Comparison of ENCODE assay signal across 1 cellular context in genomic region chr16:30166202-30166902, GRCh38.
TF ChIP-seq lines count a peak whose summit lies in the region.

No MANE protein-coding gene starts in this region.

TF ChIP-seq in K562, 482 proteins besides CTCF, POLR2A, EP300 and RAD21:
- no peak for TF ChIP-seq CREB1 (IDR thresholded peaks at IDR 0.05)
- TF ChIP-seq CREB1 (CRISPR knock-in tag; IDR thresholded peaks at IDR 0.05), result no peak
- no peak for TF ChIP-seq ZNF311 (CRISPR knock-in tag; IDR thresholded peaks at IDR 0.05)
- TF ChIP-seq IRF1 (CRISPR knock-in tag; IDR thresholded peaks at IDR 0.05; ENCODE audit: borderline replicate concordance), result no peak
- no peak for TF ChIP-seq ELK1 (CRISPR knock-in tag; IDR thresholded peaks at IDR 0.05)
- TF ChIP-seq ZNF347 (CRISPR knock-in tag; IDR thresholded peaks at IDR 0.05; ENCODE audit: low read depth), result no peak
- 0 out of 2 replicates have a peak, but pooled peaks have one; percentile 48 for TF ChIP-seq SMARCA5 (IDR thresholded peaks at IDR 0.05)
- no peak for TF ChIP-seq VEZF1 (CRISPR knock-in tag; IDR thresholded peaks at IDR 0.05)
- TF ChIP-seq FOXK1 (CRISPR knock-in tag; IDR thresholded peaks at IDR 0.05; ENCODE audit: borderline replicate concordance), result no peak
- TF ChIP-seq NFE2 (IDR thresholded peaks at IDR 0.05; ENCODE audit: low read depth), result no peak
- TF ChIP-seq GABPA (tag; conservative IDR thresholded peaks at IDR 0.05; ENCODE audit: low read depth), result no peak
- TF ChIP-seq ZNF644 (tag; IDR thresholded peaks at IDR 0.05; ENCODE audit: low read depth), result no peak
- no peak for TF ChIP-seq MBD2 (IDR thresholded peaks at IDR 0.05; ENCODE audit: borderline replicate concordance, low read depth)
- no peak for TF ChIP-seq PHF20 (IDR thresholded peaks at IDR 0.05; ENCODE audit: partially characterized antibody)
- no peak for TF ChIP-seq ZNF655 (CRISPR knock-in tag; IDR thresholded peaks at IDR 0.05)
- no peak for TF ChIP-seq PTRF (tag; IDR thresholded peaks at IDR 0.05)
- TF ChIP-seq POLR2AphosphoS2 (IDR thresholded peaks at IDR 0.05; ENCODE audit: low read length), result no peak
- no peak for TF ChIP-seq RUNX1 (IDR thresholded peaks at IDR 0.05; ENCODE audit: low read depth)
- no peak for TF ChIP-seq ZFP36 (IDR thresholded peaks at IDR 0.05; ENCODE audit: low read depth, low read length, partially characterized antibody)
- no peak for TF ChIP-seq KAT8 (IDR thresholded peaks at IDR 0.05; ENCODE audit: low read depth)
- no peak for TF ChIP-seq ADNP (tag; IDR thresholded peaks at IDR 0.05)
- TF ChIP-seq DLX4 (CRISPR knock-in tag; IDR thresholded peaks at IDR 0.05), result no peak
- TF ChIP-seq, protein P1, sequence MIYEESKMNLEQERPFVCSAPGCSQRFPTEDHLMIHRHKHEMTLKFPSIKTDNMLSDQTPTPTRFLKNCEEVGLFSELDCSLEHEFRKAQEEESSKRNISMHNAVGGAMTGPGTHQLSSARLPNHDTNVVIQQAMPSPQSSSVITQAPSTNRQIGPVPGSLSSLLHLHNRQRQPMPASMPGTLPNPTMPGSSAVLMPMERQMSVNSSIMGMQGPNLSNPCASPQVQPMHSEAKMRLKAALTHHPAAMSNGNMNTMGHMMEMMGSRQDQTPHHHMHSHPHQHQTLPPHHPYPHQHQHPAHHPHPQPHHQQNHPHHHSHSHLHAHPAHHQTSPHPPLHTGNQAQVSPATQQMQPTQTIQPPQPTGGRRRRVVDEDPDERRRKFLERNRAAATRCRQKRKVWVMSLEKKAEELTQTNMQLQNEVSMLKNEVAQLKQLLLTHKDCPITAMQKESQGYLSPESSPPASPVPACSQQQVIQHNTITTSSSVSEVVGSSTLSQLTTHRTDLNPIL (CRISPR knock-in tag; IDR thresholded peaks at IDR 0.05), result no peak
- TF ChIP-seq E2F8 (IDR thresholded peaks at IDR 0.05; ENCODE audit: low read depth, partially characterized antibody), result no peak
- TF ChIP-seq, protein P2, sequence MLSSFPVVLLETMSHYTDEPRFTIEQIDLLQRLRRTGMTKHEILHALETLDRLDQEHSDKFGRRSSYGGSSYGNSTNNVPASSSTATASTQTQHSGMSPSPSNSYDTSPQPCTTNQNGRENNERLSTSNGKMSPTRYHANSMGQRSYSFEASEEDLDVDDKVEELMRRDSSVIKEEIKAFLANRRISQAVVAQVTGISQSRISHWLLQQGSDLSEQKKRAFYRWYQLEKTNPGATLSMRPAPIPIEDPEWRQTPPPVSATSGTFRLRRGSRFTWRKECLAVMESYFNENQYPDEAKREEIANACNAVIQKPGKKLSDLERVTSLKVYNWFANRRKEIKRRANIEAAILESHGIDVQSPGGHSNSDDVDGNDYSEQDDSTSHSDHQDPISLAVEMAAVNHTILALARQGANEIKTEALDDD (IDR thresholded peaks at IDR 0.05), result no peak
- no peak for TF ChIP-seq HNRNPK (IDR thresholded peaks at IDR 0.05; ENCODE audit: low read depth, low read length, poor library complexity, severe bottlenecking)
- peak; percentile 44; the same call in 1 of the 2 replicates for TF ChIP-seq SMARCE1 (IDR thresholded peaks at IDR 0.05)
- no peak for TF ChIP-seq ZBTB11 (CRISPR knock-in tag; IDR thresholded peaks at IDR 0.05)
- TF ChIP-seq DDX20 (tag; IDR thresholded peaks at IDR 0.05; ENCODE audit: low read depth), result no peak
- no peak for TF ChIP-seq PREB (CRISPR knock-in tag; IDR thresholded peaks at IDR 0.05)
- no peak for TF ChIP-seq YY1 (IDR thresholded peaks at IDR 0.05; ENCODE audit: borderline replicate concordance in 1 of 3, control insufficient read depth in 1 of 3, extremely low read depth in 1 of 3, insufficient read depth in 3 of 3, insufficient read length in 1 of 3, insufficient replicate concordance in 2 of 3, low read depth in 1 of 3, low read length in 2 of 3)
- TF ChIP-seq, protein P3, sequence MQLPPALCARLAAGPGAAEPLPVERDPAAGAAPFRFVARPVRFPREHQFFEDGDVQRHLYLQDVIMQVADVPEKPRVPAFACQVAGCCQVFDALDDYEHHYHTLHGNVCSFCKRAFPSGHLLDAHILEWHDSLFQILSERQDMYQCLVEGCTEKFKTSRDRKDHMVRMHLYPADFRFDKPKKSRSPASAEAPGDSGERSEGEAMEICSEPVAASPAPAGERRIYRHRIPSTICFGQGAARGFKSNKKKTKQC (CRISPR knock-in tag; IDR thresholded peaks at IDR 0.05), result no peak
- no peak for TF ChIP-seq TAF15 (IDR thresholded peaks at IDR 0.05; ENCODE audit: low read depth, low read length)
- TF ChIP-seq ZNF766 (CRISPR knock-in tag; conservative IDR thresholded peaks at IDR 0.05), result peak; percentile 57; the same call in 1 of the 2 replicates
- no peak for TF ChIP-seq PYGO2 (tag; IDR thresholded peaks at IDR 0.05)
- TF ChIP-seq SNIP1 (IDR thresholded peaks at IDR 0.05; ENCODE audit: low read depth), result no peak
- no peak for TF ChIP-seq C11orf30 (IDR thresholded peaks at IDR 0.05; ENCODE audit: low read depth)
- peak; percentile 65; the same call in 1 of the 2 replicates for TF ChIP-seq SOX6 (IDR thresholded peaks at IDR 0.05)
- TF ChIP-seq CHD1 (IDR thresholded peaks at IDR 0.05; ENCODE audit: low read length), result no peak
- TF ChIP-seq ARID1B (IDR thresholded peaks at IDR 0.05), result no peak
- peak; percentile 26; the same call in 1 of the 2 replicates for TF ChIP-seq CEBPB (tag; IDR thresholded peaks at IDR 0.05)
- TF ChIP-seq, protein P4, sequence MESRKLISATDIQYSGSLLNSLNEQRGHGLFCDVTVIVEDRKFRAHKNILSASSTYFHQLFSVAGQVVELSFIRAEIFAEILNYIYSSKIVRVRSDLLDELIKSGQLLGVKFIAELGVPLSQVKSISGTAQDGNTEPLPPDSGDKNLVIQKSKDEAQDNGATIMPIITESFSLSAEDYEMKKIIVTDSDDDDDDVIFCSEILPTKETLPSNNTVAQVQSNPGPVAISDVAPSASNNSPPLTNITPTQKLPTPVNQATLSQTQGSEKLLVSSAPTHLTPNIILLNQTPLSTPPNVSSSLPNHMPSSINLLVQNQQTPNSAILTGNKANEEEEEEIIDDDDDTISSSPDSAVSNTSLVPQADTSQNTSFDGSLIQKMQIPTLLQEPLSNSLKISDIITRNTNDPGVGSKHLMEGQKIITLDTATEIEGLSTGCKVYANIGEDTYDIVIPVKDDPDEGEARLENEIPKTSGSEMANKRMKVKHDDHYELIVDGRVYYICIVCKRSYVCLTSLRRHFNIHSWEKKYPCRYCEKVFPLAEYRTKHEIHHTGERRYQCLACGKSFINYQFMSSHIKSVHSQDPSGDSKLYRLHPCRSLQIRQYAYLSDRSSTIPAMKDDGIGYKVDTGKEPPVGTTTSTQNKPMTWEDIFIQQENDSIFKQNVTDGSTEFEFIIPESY (CRISPR knock-in tag; IDR thresholded peaks at IDR 0.05), result no peak
- TF ChIP-seq TOE1 (IDR thresholded peaks at IDR 0.05; ENCODE audit: borderline replicate concordance), result no peak
- TF ChIP-seq TOE1 (CRISPR knock-in tag; IDR thresholded peaks at IDR 0.05; ENCODE audit: borderline replicate concordance, low read depth), result no peak
- TF ChIP-seq SPI1 (IDR thresholded peaks at IDR 0.05; ENCODE audit: borderline replicate concordance, low read depth, low read length), result peak; percentile 99
- TF ChIP-seq ELF1 (tag; IDR thresholded peaks at IDR 0.05), result 0 out of 2 replicates have a peak, but pooled peaks have one; percentile 22
- TF ChIP-seq LCOR (CRISPR knock-in tag; IDR thresholded peaks at IDR 0.05), result no peak
- TF ChIP-seq HDAC1 (IDR thresholded peaks at IDR 0.05), result no peak
- TF ChIP-seq SRSF7 (optimal IDR thresholded peaks at IDR 0.05; ENCODE audit: low read depth, low read length), result no peak
